Comparison of ENCODE assay signal across 24 cellular contexts in genomic region chr19:33749016-33749415, GRCh38.
"Had no signal": no experiment of that assay in that cellular context is flagged by ENCODE, and none has a peak within 500 bp of the region (broad histone marks: within the 10 kb centered on the region; RNA-seq: fewer than 3 reads in every experiment).

No MANE protein-coding gene starts in this region.

- H3K4me1 ChIP-seq: stomach, suprapubic skin, testis, thyroid gland, tibial artery, tibial nerve, transverse colon, upper lobe of left lung, upper lobe of right lung, uterus, vagina had no signal

- H3K27me3 ChIP-seq: testis, thyroid gland, tibial nerve, transverse colon, upper lobe of left lung, upper lobe of right lung, uterus, vagina had no signal

- H3K4me3 ChIP-seq: stomach, suprapubic skin, testis, thoracic aorta, thyroid gland, tibial artery, tibial nerve, transverse colon, upper lobe of left lung, upper lobe of right lung, uterus, vagina had no signal

- DNase-seq: stimulated activated CD4-positive, alpha-beta T cell treated with anti-CD3 and anti-CD28 coated beads, Interleukin-2, amount 100 ng/mL, for 48 hours; stimulated activated CD4-positive, alpha-beta T cell treated with anti-CD3 and anti-CD28 coated beads, Interleukin-4, amount 100 ng/mL, for 1 hour; stimulated activated CD4-positive, alpha-beta T cell treated with anti-CD3 and anti-CD28 coated beads, Interleukin-4, amount 100 ng/mL, for 24 hours; stimulated activated CD4-positive, alpha-beta T cell treated with anti-CD3 and anti-CD28 coated beads, Interleukin-4, amount 100 ng/mL, for 4 hours; stimulated activated CD8-positive, alpha-beta memory T cell treated with anti-CD3 and anti-CD28 coated beads, Interleukin-4, amount 100 ng/mL, for 48 hours; stimulated activated naive B cell treated with anti-CD40 and anti-IgM and Interleukin-4, amounts not matched to agents 10 μg/mL and 1 μg/mL and 100 μg/mL, for 72 hours; stimulated activated naive CD4-positive, alpha-beta T cell; stimulated activated naive CD4-positive, alpha-beta T cell treated with Interleukin-2 at 50 U/mL for 16 hours; stimulated activated naive CD8-positive, alpha-beta T cell treated with anti-CD3 and anti-CD28 coated beads, Interleukin-15, amount 100 ng/mL, for 72 hours; stimulated activated naive CD8-positive, alpha-beta T cell treated with anti-CD3 and anti-CD28 coated beads, Interleukin-15, Interleukin-2, amounts not matched to agents 100 U/mL and 50 U/mL, for 24 hours; stomach; substantia nigra; testis; thyroid gland; tibial artery; transverse colon; trophoblast cell; upper lobe of right lung; uterus had no signal

- H3K36me3 ChIP-seq: stomach, suprapubic skin, thoracic aorta, thyroid gland, tibial artery, tibial nerve, transverse colon, upper lobe of left lung, upper lobe of right lung, uterus, vagina had no signal

- H3K27ac ChIP-seq: stomach, suprapubic skin, testis, thoracic aorta, thyroid gland, tibial artery, tibial nerve, transverse colon, upper lobe of left lung, upper lobe of right lung, uterus, vagina had no signal

- H3K9me3 ChIP-seq: stomach, suprapubic skin, testis, thoracic aorta, thyroid gland, tibial artery, tibial nerve, transverse colon, upper lobe of left lung, upper lobe of right lung, uterus, vagina had no signal
